In the genomic region with DNA sequence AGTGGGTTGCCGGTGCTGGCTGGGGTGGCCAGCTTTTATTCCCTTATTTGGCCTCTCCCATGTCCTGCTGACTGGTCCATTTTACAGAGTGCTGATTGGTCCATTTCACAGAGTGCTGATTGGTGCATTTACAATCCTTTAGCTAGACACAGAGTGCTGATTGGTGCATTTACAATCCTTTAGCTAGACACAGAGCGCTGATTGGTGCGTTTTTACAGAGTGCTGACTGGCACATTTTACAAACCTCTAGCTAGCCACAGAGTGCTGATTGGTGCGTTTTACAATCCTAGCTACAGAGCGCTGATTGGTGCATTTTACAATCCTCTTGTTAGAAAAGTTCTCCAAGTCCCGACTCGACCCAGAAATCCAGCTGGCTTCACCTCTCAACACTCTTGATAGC, we compare ENCODE assay signal across 2 cellular contexts. TPM values are rescaled to one million over a fixed set of nuclear protein-coding genes. Genes with fewer than 3 reads are reported as not detected.
"Had no signal": no experiment of that assay in that cellular context is flagged by ENCODE, and none has a peak within 500 bp of the region (broad histone marks: within the 10 kb centered on the region; RNA-seq: fewer than 3 reads in every experiment).

No MANE protein-coding gene starts in this region.

RNA-seq across cellular contexts. Expression of a gene that starts 53.2 kb away (rescaled TPM):
- total RNA-seq: G401, GM12878 had no signal
- polyA plus RNA-seq: GM12878 had no signal
